24 cellular contexts compared by ENCODE assay signal in genomic region chr2:23947350-23947749, GRCh38.
"Had no signal": no experiment of that assay in that cellular context is flagged by ENCODE, and none has a peak within 500 bp of the region (broad histone marks: within the 10 kb centered on the region; RNA-seq: fewer than 3 reads in every experiment).

No MANE protein-coding gene starts in this region.

- H3K27ac ChIP-seq: brain microvascular endothelial cell, esophagus muscularis mucosa, foreskin keratinocyte, gastroesophageal sphincter had no signal

- H3K27me3 ChIP-seq: brain microvascular endothelial cell, esophagus muscularis mucosa, foreskin keratinocyte, gastroesophageal sphincter had no signal

- H3K4me3 ChIP-seq: esophagus muscularis mucosa, gastroesophageal sphincter had no signal

- ATAC-seq: activated CD8-positive, alpha-beta T cell treated with anti-CD3 and anti-CD28 coated beads for 36 hours; activated T-cell treated with anti-CD3 and anti-CD28 coated beads, Interleukin-2, amount 50 U/mL, for 4 hours; activated T-helper 17 cell treated with anti-CD3 and anti-CD28 coated beads, Interleukin-2, amount 50 U/mL, for 72 hours; effector memory CD8-positive, alpha-beta T cell; foreskin keratinocyte; gastroesophageal sphincter had no signal

- H3K36me3 ChIP-seq: brain microvascular endothelial cell, esophagus muscularis mucosa, gastroesophageal sphincter had no signal

- H3K9me3 ChIP-seq: esophagus muscularis mucosa, gastroesophageal sphincter had no signal

- H3K4me1 ChIP-seq: foreskin keratinocyte had no signal

- DNase-seq: activated CD4-positive, alpha-beta T cell treated with anti-CD3 and anti-CD28 coated beads for 1 hour; activated CD4-positive, alpha-beta T cell treated with anti-CD3 and anti-CD28 coated beads for 48 hours; activated CD4-positive, alpha-beta T cell treated with anti-CD3 and anti-CD28 coated beads, Interleukin-2, amount 50 U/mL, for 1 hour; activated CD4-positive, alpha-beta T cell treated with anti-CD3 and anti-CD28 coated beads, Interleukin-2, amount 50 U/mL, for 48 hours; activated CD8-positive, alpha-beta T cell treated with anti-CD3 and anti-CD28 coated beads for 36 hours; activated effector memory CD4-positive, alpha-beta T cell treated with Interleukin-2 at 50 U/mL for 16 hours; activated gamma-delta T cell treated with Interleukin-2 at 50 U/mL for 16 hours; activated naive CD4-positive, alpha-beta T cell treated with anti-CD3 and anti-CD28 coated beads, Interleukin-2, amount 50 U/mL, for 16 hours; activated naive CD4-positive, alpha-beta T cell treated with Interleukin-2 at 50 U/mL for 16 hours; activated T-cell treated with anti-CD3 and anti-CD28 coated beads, Interleukin-2, amount 50 U/mL, for 4 hours; amniotic stem cell; anterior cingulate cortex; brain microvascular endothelial cell; caudate nucleus; cortex of kidney; dermis blood vessel endothelial cell; effector CD4-positive, alpha-beta T cell; effector memory CD8-positive, alpha-beta T cell; erythroblast; foreskin keratinocyte; T-helper 2 cell had no signal
